ENCODE assay signal across 17 cellular contexts in genomic region chr2:28997237-28997846, GRCh38. TPM values are rescaled to one million over a fixed set of nuclear protein-coding genes. Genes with fewer than 3 reads are reported as not detected.
A peak's percentile ranks its signal among the peaks of the same experiment; 100 is the strongest.
DNase-seq lines count a peak whose midpoint lies in the region; ATAC-seq and TF ChIP-seq lines count a peak whose summit lies in the region.
"Had no signal": no experiment of that assay in that cellular context is flagged by ENCODE, and none has a peak within 500 bp of the region (broad histone marks: within the 10 kb centered on the region; RNA-seq: fewer than 3 reads in every experiment).

No MANE protein-coding gene starts in this region.

- no peaks in the 10 kb centered on the region for H3K9me2 ChIP-seq in GM23248 (ENCODE audit: insufficient read depth)

- H3K4me3 ChIP-seq in GM23248 (peak overlapping the region; percentile 20; the same call in 1 of the 2 replicates), tibial nerve (no peak overlapping the region), stomach (no peak overlapping the region)
- H3K4me3 ChIP-seq: coronary artery had no signal

- no peaks in the 10 kb centered on the region for H3K36me3 ChIP-seq in GM23248 (ENCODE audit: low read depth)
- no peaks in the 10 kb centered on the region for H3K36me3 ChIP-seq in tibial nerve
- no peaks in the 10 kb centered on the region for H3K36me3 ChIP-seq in stomach

- no peak for TF ChIP-seq POLR2A in tibial nerve (IDR thresholded peaks at IDR 0.05)
- no peak for TF ChIP-seq POLR2A in stomach (IDR thresholded peaks at IDR 0.05)

- H2AFZ ChIP-seq in GM23248: peak overlapping the region; percentile 34

- in situ Hi-C loops in GM23248 (cut with MboI): no loop called here

- peak; percentile 73 for DNase-seq in GM23248
- peak; percentile 48 for DNase-seq in medulla oblongata (ENCODE audit: extremely low spot score)
- DNase-seq in mesenteric fat pad (ENCODE audit: low spot score): no peak
- DNase-seq in tibial nerve (ENCODE audit: low spot score in 2 of 2): no peak
- DNase-seq in stomach: no peak
- DNase-seq: activated CD8-positive, alpha-beta memory T cell treated with anti-CD3 and anti-CD28 coated beads, Interleukin-2, amount 10 ng/mL, durations not matched to agents 7 days and 5 days; activated effector memory CD4-positive, alpha-beta T cell treated with anti-CD3 and anti-CD28 coated beads, Interleukin-2, amount 50 U/mL, for 16 hours; kidney glomerular epithelial cell; MV-4-11; SW 1271 had no signal

- no peaks in the 10 kb centered on the region for H3K9me3 Mint-ChIP-seq in activated T-helper 17 cell treated with anti-CD3 and anti-CD28 coated beads, Interleukin-2, amount 50 U/mL, for 72 hours
- H3K9me3 Mint-ChIP-seq in stimulated activated memory B cell treated with anti-CD40 and anti-IgM and Interleukin-4, amounts not matched to agents 10 μg/mL and 1 μg/mL and 100 μg/mL, for 72 hours: no peaks in the 10 kb centered on the region

- H3K9me3 ChIP-seq in GM23248 (ENCODE audit: low read depth) (no peaks in the 10 kb centered on the region), tibial nerve (no peaks in the 10 kb centered on the region), stomach (no peaks in the 10 kb centered on the region)

- no peak overlapping the region for H3K4me3 Mint-ChIP-seq in activated T-helper 17 cell treated with anti-CD3 and anti-CD28 coated beads, Interleukin-2, amount 50 U/mL, for 72 hours
- H3K4me3 Mint-ChIP-seq in stimulated activated memory B cell treated with anti-CD40 and anti-IgM and Interleukin-4, amounts not matched to agents 10 μg/mL and 1 μg/mL and 100 μg/mL, for 72 hours: no peak overlapping the region
- H3K4me3 Mint-ChIP-seq: activated CD8-positive, alpha-beta memory T cell treated with anti-CD3 and anti-CD28 coated beads, Interleukin-2, amount 10 ng/mL, durations not matched to agents 7 days and 5 days had no signal

- intact Hi-C loops in stomach (cut with DNase I; ENCODE audit: low total_unique reads): no loop called here

- H3F3A ChIP-seq in GM23248 (ENCODE audit: insufficient read depth): no peaks in the 10 kb centered on the region; the same call in 1 of the 2 replicates

- no peaks in the 10 kb centered on the region for H3K27me3 Mint-ChIP-seq in activated T-helper 17 cell treated with anti-CD3 and anti-CD28 coated beads, Interleukin-2, amount 50 U/mL, for 72 hours
- H3K27me3 Mint-ChIP-seq in stimulated activated memory B cell treated with anti-CD40 and anti-IgM and Interleukin-4, amounts not matched to agents 10 μg/mL and 1 μg/mL and 100 μg/mL, for 72 hours: peaks cover 10% of the 10 kb centered on the region
- H3K27me3 Mint-ChIP-seq: activated CD8-positive, alpha-beta memory T cell treated with anti-CD3 and anti-CD28 coated beads, Interleukin-2, amount 10 ng/mL, durations not matched to agents 7 days and 5 days had no signal

- 6 to 10% methylated on average over 12 of the region's 12 CpGs for WGBS in GM23248 (ENCODE audit: low coverage in 1 of 2, low lambda C conversion rate in 2 of 2, missing lambda C conversion rate in 2 of 2), 2 experiments
- WGBS in tibial nerve, 2 donors: 50 to 51% methylated on average over 12 of the region's 12 CpGs
- 39 to 64% (median 52%) methylated on average over 12 of the region's 12 CpGs for WGBS in stomach, 5 donors

- peak overlapping the region; percentile 3 for H3K4me2 ChIP-seq in GM23248 (ENCODE audit: unreplicated experiment)

- no peaks in the 10 kb centered on the region for H3K27me3 ChIP-seq in GM23248 (replicated peaks; ENCODE audit: insufficient read depth)
- no peaks in the 10 kb centered on the region for H3K27me3 ChIP-seq in tibial nerve
- H3K27me3 ChIP-seq in stomach: peaks cover 0 to 3% (median 0%) of the 10 kb centered on the region in 3 donors

- no peak for ATAC-seq in activated T-helper 17 cell treated with anti-CD3 and anti-CD28 coated beads, Interleukin-2, amount 50 U/mL, for 72 hours (replicated peaks)
- ATAC-seq in stimulated activated memory B cell treated with anti-CD40 and anti-IgM and Interleukin-4, amounts not matched to agents 10 μg/mL and 1 μg/mL and 100 μg/mL, for 72 hours: no peak
- ATAC-seq: activated CD8-positive, alpha-beta memory T cell treated with anti-CD3 and anti-CD28 coated beads, Interleukin-2, amount 10 ng/mL, durations not matched to agents 7 days and 5 days; HCT116 had no signal

- H3K27ac Mint-ChIP-seq in activated T-helper 17 cell treated with anti-CD3 and anti-CD28 coated beads, Interleukin-2, amount 50 U/mL, for 72 hours: peak overlapping the region; percentile 15
- peak overlapping the region; percentile 4 for H3K27ac Mint-ChIP-seq in stimulated activated memory B cell treated with anti-CD40 and anti-IgM and Interleukin-4, amounts not matched to agents 10 μg/mL and 1 μg/mL and 100 μg/mL, for 72 hours
- H3K27ac Mint-ChIP-seq: activated CD8-positive, alpha-beta memory T cell treated with anti-CD3 and anti-CD28 coated beads, Interleukin-2, amount 10 ng/mL, durations not matched to agents 7 days and 5 days had no signal

- H3K9ac ChIP-seq in GM23248: no peak overlapping the region

- no peak for TF ChIP-seq EP300 in tibial nerve (IDR thresholded peaks at IDR 0.05)
- no peak for TF ChIP-seq EP300 in stomach (IDR thresholded peaks at IDR 0.05)

- H3K27ac ChIP-seq in GM23248: no peak overlapping the region
- no peak overlapping the region for H3K27ac ChIP-seq in tibial nerve
- no peak overlapping the region for H3K27ac ChIP-seq in stomach
- H3K27ac ChIP-seq: coronary artery had no signal

- peaks cover 14% of the 10 kb centered on the region for H3K4me1 Mint-ChIP-seq in activated T-helper 17 cell treated with anti-CD3 and anti-CD28 coated beads, Interleukin-2, amount 50 U/mL, for 72 hours
- peaks cover 18% of the 10 kb centered on the region for H3K4me1 Mint-ChIP-seq in stimulated activated memory B cell treated with anti-CD40 and anti-IgM and Interleukin-4, amounts not matched to agents 10 μg/mL and 1 μg/mL and 100 μg/mL, for 72 hours

- H3K4me1 ChIP-seq in GM23248 (ENCODE audit: insufficient read depth) (peaks cover 12% of the 10 kb centered on the region; the same call in 1 of the 2 replicates), tibial nerve (peaks cover 0 to 15% (median 0%) of the 10 kb centered on the region in 4 donors), stomach (peaks cover 4 to 13% (median 7%) of the 10 kb centered on the region in 4 donors)

- H3K36me3 Mint-ChIP-seq in activated T-helper 17 cell treated with anti-CD3 and anti-CD28 coated beads, Interleukin-2, amount 50 U/mL, for 72 hours (ENCODE audit: low read depth): no peaks in the 10 kb centered on the region
- no peaks in the 10 kb centered on the region for H3K36me3 Mint-ChIP-seq in stimulated activated memory B cell treated with anti-CD40 and anti-IgM and Interleukin-4, amounts not matched to agents 10 μg/mL and 1 μg/mL and 100 μg/mL, for 72 hours
- H3K36me3 Mint-ChIP-seq: activated CD8-positive, alpha-beta memory T cell treated with anti-CD3 and anti-CD28 coated beads, Interleukin-2, amount 10 ng/mL, durations not matched to agents 7 days and 5 days had no signal

- no peaks in the 10 kb centered on the region for H3K79me2 ChIP-seq in GM23248 (ENCODE audit: insufficient read depth)

- TF ChIP-seq CTCF in tibial nerve (IDR thresholded peaks at IDR 0.05) (no peak), stomach (IDR thresholded peaks at IDR 0.05) (no peak)

- H4K20me1 ChIP-seq in GM23248 (ENCODE audit: insufficient read depth): no peaks in the 10 kb centered on the region

RNA-seq across cellular contexts. Expression of gene TOGARAM2, which starts 16.2 kb away (rescaled TPM):
- total RNA-seq in GM23248 (2014; rRNA removed; shearing (Covaris generic)): not detected in 2 replicates
- polyA plus RNA-seq in GM23248 (2016; fragmentation: Nextera tagmentation; extraction: Ambion mirVana): 0.03 TPM in 1 of 2 replicates, not detected in the other
- 1 to 10 TPM; 3.0 to 4.3 TPM for total RNA-seq in activated T-helper 17 cell treated with anti-CD3 and anti-CD28 coated beads, Interleukin-2, amount 50 U/mL, for 72 hours
- 0.39 TPM for total RNA-seq in mesenteric fat pad
- total RNA-seq in tibial nerve: 10 to 100 TPM in 3 of 4 donors, 1 to 10 TPM in 1; 6.0 to 35.0 (median 19.5) TPM
- 1 to 10 TPM in 2 of 5 donors, under 1 TPM in 2, not detected in 1; 0.43 to 3.5 (median 1.00) TPM for total RNA-seq in stomach
- polyA plus RNA-seq in stomach: 1 to 10 TPM in 1 of 3 donors, under 1 TPM in 2; 0.56 to 1.2 (median 0.80) TPM
- total RNA-seq: epithelial cell of proximal tubule, pulmonary artery endothelial cell, RPMI7951 had no signal

Comparison
In these comparisons a context has a peak if more than half of its experiments do, and no peak if none do; other contexts are left out.
1. DNase-seq: peak in GM23248 (single experiment) and medulla oblongata (single experiment); none in mesenteric fat pad (single experiment), tibial nerve (0 of 2) and stomach (single experiment).